ENCODE assay signal across 25 cellular contexts in the genomic region with DNA sequence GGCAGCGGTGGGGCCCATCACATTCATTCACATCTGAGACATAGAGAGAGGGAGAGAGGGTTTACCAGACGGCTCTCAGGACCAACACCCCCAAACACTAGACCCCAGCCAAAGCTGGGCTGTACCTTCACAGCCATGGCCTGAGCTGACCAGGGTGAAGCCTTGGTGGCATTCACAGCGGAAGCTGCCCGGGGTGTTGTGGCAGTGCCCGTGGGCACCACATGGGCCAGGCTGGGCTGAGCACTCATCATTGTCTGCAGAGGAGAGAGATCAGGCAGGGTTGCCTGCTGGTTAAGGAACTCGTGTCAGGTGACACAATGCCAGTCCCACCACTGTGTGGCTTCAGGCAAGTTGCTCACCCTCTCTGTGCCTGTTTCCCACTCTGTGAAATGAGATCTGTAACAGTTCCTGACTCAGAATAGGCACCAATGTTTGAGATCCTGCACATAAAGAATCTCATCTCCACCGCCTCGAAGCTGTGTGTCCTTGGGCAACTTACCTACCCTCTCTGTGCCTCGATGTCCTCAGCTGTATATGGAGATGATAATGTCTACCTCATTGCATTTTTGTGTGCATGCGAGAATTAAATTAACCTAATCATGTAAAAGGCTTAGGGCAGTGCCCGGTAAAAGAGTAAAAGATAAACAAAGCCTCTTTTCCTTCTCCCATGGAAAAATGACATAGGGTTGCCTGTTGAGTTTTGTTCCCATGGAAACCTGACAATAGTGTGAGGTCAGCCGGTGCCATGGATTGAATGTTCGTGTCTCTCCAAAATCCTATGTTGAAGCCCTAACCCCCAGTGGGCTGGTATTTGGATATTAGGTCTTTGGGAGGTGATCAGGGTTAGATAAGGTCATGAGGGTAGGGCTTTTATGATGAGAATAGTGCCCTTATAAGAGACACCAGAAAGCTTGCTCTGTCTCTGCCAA. TPM values are rescaled to one million over a fixed set of nuclear protein-coding genes. Genes with fewer than 3 reads are reported as not detected.
DNase-seq lines count a peak whose midpoint lies in the region; ATAC-seq, FAIRE-seq and TF ChIP-seq lines count a peak whose summit lies in the region.
"Had no signal": no experiment of that assay in that cellular context is flagged by ENCODE, and none has a peak within 500 bp of the region (broad histone marks: within the 10 kb centered on the region; RNA-seq: fewer than 3 reads in every experiment).

No MANE protein-coding gene starts in this region.

- H3K79me1 ChIP-seq in mesenchymal stem cell (replicated peaks; ENCODE audit: low read length, poor library complexity, severe bottlenecking) = no peaks in the 10 kb centered on the region

- H3K4me3 ChIP-seq in GM23248 = no peak overlapping the region
- no peak overlapping the region for H3K4me3 ChIP-seq in bronchial epithelial cell (ENCODE audit: low read depth, low read length)
- H3K4me3 ChIP-seq in mesenchymal stem cell (ENCODE audit: insufficient read depth in 1 of 2, low read depth in 1 of 2, low read length in 2 of 2) = no peak overlapping the region
- H3K4me3 ChIP-seq: MG63, SK-N-MC had no signal

- DNase-seq in DMS 273 (lab: John Stamatoyannopoulos, UW; ENCODE audit: unreplicated experiment) (peak; percentile 33), DMS 273 treated with DMSO at 0.1 percent for 48 hours (lab: John Stamatoyannopoulos, UW) (no peak), GM23248 (peak; percentile 19), bronchial epithelial cell (ENCODE audit: low read depth) (no peak), mesenchymal stem cell (peak; percentile 13), ureter (ENCODE audit: low spot score) (no peak), NCI-H510A (lab: John Stamatoyannopoulos, UW) (no peak)
- DNase-seq: DMS153, IMR-90, Karpas-422, MG63, NCI-H1048, NCI-H1436, NCI-H1930, NCI-H345, NCI-H526, SHP77 had no signal

- no peak overlapping the region for H4K8ac ChIP-seq in mesenchymal stem cell (ENCODE audit: low read length)

- H3K27me3 ChIP-seq in GM23248 (replicated peaks; ENCODE audit: insufficient read depth) (no peaks in the 10 kb centered on the region), bronchial epithelial cell (ENCODE audit: control insufficient read depth, insufficient read depth, low read length) (no peaks in the 10 kb centered on the region), mesenchymal stem cell (ENCODE audit: control insufficient read depth in 1 of 2, insufficient read depth in 1 of 2, low read length in 2 of 2) (peaks cover 10 to 34% of the 10 kb centered on the region in 2 experiments)

- H2BK5ac ChIP-seq in mesenchymal stem cell (ENCODE audit: low read depth, low read length, poor library complexity, severe bottlenecking) = no peak overlapping the region

- no peak overlapping the region for H2AK5ac ChIP-seq in mesenchymal stem cell (ENCODE audit: low read length, severe bottlenecking)

- H2AFZ ChIP-seq in GM23248 = no peak overlapping the region
- no peak overlapping the region for H2AFZ ChIP-seq in mesenchymal stem cell (ENCODE audit: low read depth, low read length)

- no peak overlapping the region for H3K18ac ChIP-seq in mesenchymal stem cell (ENCODE audit: low read depth in 1 of 2, low read length in 2 of 2)

- ATAC-seq in HG03139 (IDR thresholded peaks at IDR 0.05; ENCODE audit: unreplicated experiment) = no peak

- WGBS in GM23248 (ENCODE audit: low coverage in 1 of 2, low lambda C conversion rate in 2 of 2, missing lambda C conversion rate in 2 of 2), 2 experiments = 55 to 62% methylated on average over 13 of the region's 13 CpGs
- 92% methylated on average over 11 of the region's 13 CpGs for WGBS in mesenchymal stem cell

- TF ChIP-seq CTCF in bronchial epithelial cell (IDR thresholded peaks at IDR 0.05; ENCODE audit: insufficient read depth, low read length, severe bottlenecking) = no peak

- H3K27ac ChIP-seq in GM23248 (no peak overlapping the region), mesenchymal stem cell (ENCODE audit: low read length, poor library complexity, severe bottlenecking) (no peak overlapping the region)
- H3K27ac ChIP-seq: 22Rv1, SK-N-MC had no signal

- no peaks in the 10 kb centered on the region for H3K4me1 ChIP-seq in GM23248 (ENCODE audit: insufficient read depth)
- H3K4me1 ChIP-seq in mesenchymal stem cell (ENCODE audit: control insufficient read depth, insufficient read depth, low read depth, low read length) = no peaks in the 10 kb centered on the region

- no peak overlapping the region for H3K9ac ChIP-seq in GM23248
- no peak overlapping the region for H3K9ac ChIP-seq in mesenchymal stem cell (ENCODE audit: low read length)

- H4K91ac ChIP-seq in mesenchymal stem cell (ENCODE audit: low read length) = no peak overlapping the region

- H4K20me1 ChIP-seq in GM23248 (ENCODE audit: insufficient read depth) = no peaks in the 10 kb centered on the region

- H3K4me2 ChIP-seq in GM23248 (ENCODE audit: unreplicated experiment) (no peak overlapping the region), mesenchymal stem cell (ENCODE audit: low read length, poor library complexity, severe bottlenecking) (no peak overlapping the region)

- H3K9me3 ChIP-seq in GM23248 (ENCODE audit: low read depth) = no peaks in the 10 kb centered on the region
- peaks cover 7% of the 10 kb centered on the region for H3K9me3 ChIP-seq in mesenchymal stem cell (ENCODE audit: control insufficient read depth, low read length)

- peak; percentile 18 for FAIRE-seq in bronchial epithelial cell (lab: Jason Lieb, UNC)
- FAIRE-seq: GM12891, GM18507, H54 had no signal

- H3K14ac ChIP-seq in mesenchymal stem cell (ENCODE audit: low read length in 2 of 2) = no peak overlapping the region

- H3K36me3 ChIP-seq in GM23248 (ENCODE audit: low read depth) = no peaks in the 10 kb centered on the region
- H3K36me3 ChIP-seq in bronchial epithelial cell (ENCODE audit: control insufficient read depth, insufficient read depth, low read length) = no peaks in the 10 kb centered on the region
- H3K36me3 ChIP-seq in mesenchymal stem cell (ENCODE audit: control insufficient read depth in 1 of 2, insufficient read depth in 2 of 2, low read depth in 1 of 2, low read length in 2 of 2) = no peaks in the 10 kb centered on the region
- H3K36me3 ChIP-seq: MG63 had no signal

- no peak overlapping the region for H2BK120ac ChIP-seq in mesenchymal stem cell (ENCODE audit: low read depth, low read length)

- H3F3A ChIP-seq in GM23248 (ENCODE audit: insufficient read depth) = no peaks in the 10 kb centered on the region

- H3K9me2 ChIP-seq in GM23248 (ENCODE audit: insufficient read depth) = no peaks in the 10 kb centered on the region

- no peak overlapping the region for H2BK12ac ChIP-seq in mesenchymal stem cell (ENCODE audit: low read length in 2 of 2)

- H3K23ac ChIP-seq in mesenchymal stem cell (ENCODE audit: low read length in 2 of 2) = no peak overlapping the region

- no peaks in the 10 kb centered on the region for H3K79me2 ChIP-seq in GM23248 (ENCODE audit: insufficient read depth)

- in situ Hi-C loops in GM23248 (cut with MboI) = no loop called here

- no peak overlapping the region for H2BK15ac ChIP-seq in mesenchymal stem cell (ENCODE audit: low read depth, poor library complexity, severe bottlenecking)

- H3K4ac ChIP-seq in mesenchymal stem cell (ENCODE audit: low read depth in 1 of 2, low read length in 2 of 2) = no peak overlapping the region

RNA-seq across cellular contexts. Expression of a gene that starts 22.9 kb away (rescaled TPM):
- total RNA-seq in GM23248 (2014; rRNA removed; shearing (Covaris generic)) = not detected in 2 replicates
- polyA plus RNA-seq in GM23248 (2016; fragmentation: Nextera tagmentation; extraction: Ambion mirVana) = not detected in 2 replicates
- not detected in 2 replicates for total RNA-seq in bronchial epithelial cell
- polyA plus RNA-seq in mesenchymal stem cell (2013, experiment 1 of 2) = not detected
- polyA plus RNA-seq in mesenchymal stem cell (2013, experiment 2 of 2) = not detected
- not detected for total RNA-seq in ureter
- total RNA-seq: B cell, HT-29, IMR-90 had no signal
- polyA plus RNA-seq: IMR-90 had no signal

Comparison
In these comparisons a context has a peak if more than half of its experiments do, and no peak if none do; other contexts are left out.
1. DNase-seq: peak in DMS 273 (single experiment), GM23248 (single experiment) and mesenchymal stem cell (single experiment); none in DMS 273 treated with DMSO at 0.1 percent for 48 hours (single experiment), bronchial epithelial cell (single experiment), ureter (single experiment) and NCI-H510A (single experiment).